Comparison of ENCODE assay signal across 2 cellular contexts in the genomic region with DNA sequence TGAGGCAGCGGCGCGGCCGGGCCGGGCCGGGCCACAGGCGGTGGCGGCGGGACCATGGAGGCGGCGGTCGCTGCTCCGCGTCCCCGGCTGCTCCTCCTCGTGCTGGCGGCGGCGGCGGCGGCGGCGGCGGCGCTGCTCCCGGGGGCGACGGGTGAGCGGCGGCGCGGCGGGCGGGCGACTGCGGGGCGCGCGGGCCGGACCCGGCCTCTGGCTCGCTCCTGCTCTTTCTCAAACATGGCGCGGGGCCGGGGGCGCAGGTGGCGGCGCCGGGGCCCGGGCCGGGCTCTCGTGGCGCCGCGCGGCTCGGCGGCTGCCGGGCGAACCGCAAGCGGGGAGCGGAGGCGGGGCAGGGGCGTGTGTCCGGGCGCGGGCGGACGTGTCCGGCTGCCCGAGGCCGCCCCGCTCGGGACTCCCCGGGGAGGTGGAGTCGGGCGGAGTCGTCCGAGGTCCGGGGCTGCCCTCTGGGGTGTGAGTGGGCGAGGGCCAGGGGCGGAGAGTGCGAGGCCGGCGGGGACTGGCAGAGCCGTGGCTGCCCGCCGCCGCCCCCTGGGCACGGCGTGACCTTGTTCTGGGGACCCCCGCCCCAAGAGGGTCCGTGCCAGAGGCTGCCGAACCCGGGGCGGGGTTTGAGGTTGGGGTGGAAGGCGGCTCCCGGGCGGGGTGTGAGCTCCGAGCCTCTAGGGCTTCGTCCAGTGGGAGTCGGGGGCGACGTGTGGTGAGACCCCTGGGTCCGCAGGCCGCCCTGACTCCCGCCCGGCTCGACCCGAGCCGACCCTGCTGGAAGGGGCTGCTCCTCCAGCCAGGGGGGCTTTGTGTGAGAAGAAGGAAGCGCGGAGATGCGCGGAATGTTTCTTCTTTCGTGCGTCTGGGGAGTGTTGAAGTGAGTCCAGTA.
TF ChIP-seq lines count a peak whose summit lies in the region.

No MANE protein-coding gene starts in this region.

TF ChIP-seq in GM12891, 5 proteins besides CTCF, POLR2A, EP300 and RAD21 (continued from another document):
- no peak for TF ChIP-seq PAX5 (IDR thresholded peaks at IDR 0.05; ENCODE audit: insufficient read depth, low read length, severe bottlenecking)

TF ChIP-seq in IMR-90, 13 proteins besides CTCF, POLR2A, EP300 and RAD21 (continued from another document):
- TF ChIP-seq, protein P1, sequence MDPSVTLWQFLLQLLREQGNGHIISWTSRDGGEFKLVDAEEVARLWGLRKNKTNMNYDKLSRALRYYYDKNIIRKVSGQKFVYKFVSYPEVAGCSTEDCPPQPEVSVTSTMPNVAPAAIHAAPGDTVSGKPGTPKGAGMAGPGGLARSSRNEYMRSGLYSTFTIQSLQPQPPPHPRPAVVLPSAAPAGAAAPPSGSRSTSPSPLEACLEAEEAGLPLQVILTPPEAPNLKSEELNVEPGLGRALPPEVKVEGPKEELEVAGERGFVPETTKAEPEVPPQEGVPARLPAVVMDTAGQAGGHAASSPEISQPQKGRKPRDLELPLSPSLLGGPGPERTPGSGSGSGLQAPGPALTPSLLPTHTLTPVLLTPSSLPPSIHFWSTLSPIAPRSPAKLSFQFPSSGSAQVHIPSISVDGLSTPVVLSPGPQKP (IDR thresholded peaks at IDR 0.05; ENCODE audit: borderline replicate concordance, low read depth, low read length) = no peak
- TF ChIP-seq SMC3 (IDR thresholded peaks at IDR 0.05; ENCODE audit: low read depth, low read length) = no peak
- TF ChIP-seq, protein P2, sequence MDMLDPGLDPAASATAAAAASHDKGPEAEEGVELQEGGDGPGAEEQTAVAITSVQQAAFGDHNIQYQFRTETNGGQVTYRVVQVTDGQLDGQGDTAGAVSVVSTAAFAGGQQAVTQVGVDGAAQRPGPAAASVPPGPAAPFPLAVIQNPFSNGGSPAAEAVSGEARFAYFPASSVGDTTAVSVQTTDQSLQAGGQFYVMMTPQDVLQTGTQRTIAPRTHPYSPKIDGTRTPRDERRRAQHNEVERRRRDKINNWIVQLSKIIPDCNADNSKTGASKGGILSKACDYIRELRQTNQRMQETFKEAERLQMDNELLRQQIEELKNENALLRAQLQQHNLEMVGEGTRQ (IDR thresholded peaks at IDR 0.05; ENCODE audit: low read depth, low read length) = no peak; the same call in 1 of the 2 replicates
- TF ChIP-seq MXI1 (IDR thresholded peaks at IDR 0.05; ENCODE audit: borderline replicate concordance, low read depth, low read length) = peak; percentile 36
- no peak for TF ChIP-seq NFE2L2 (IDR thresholded peaks at IDR 0.05; ENCODE audit: low read depth, low read length)
- TF ChIP-seq BHLHE40 (IDR thresholded peaks at IDR 0.05; ENCODE audit: low read depth, low read length) = peak; percentile 31; the same call in 1 of the 2 replicates
- no peak for TF ChIP-seq MAFK (IDR thresholded peaks at IDR 0.05; ENCODE audit: low read depth, low read length)
- no peak for TF ChIP-seq FOS (IDR thresholded peaks at IDR 0.05; ENCODE audit: low read depth, low read length)
